ENCODE assay signal across 8 cellular contexts in genomic region chr4:112144546-112145325, GRCh38.
DNase-seq lines count a peak whose midpoint lies in the region; ATAC-seq and TF ChIP-seq lines count a peak whose summit lies in the region.

No MANE protein-coding gene starts in this region.

- H3K9me3 ChIP-seq in neutrophil: no peaks in the 10 kb centered on the region

- H3K27ac ChIP-seq in C4-2B (peak overlapping the region; percentile 53; the same call in 1 of the 2 replicates), neutrophil (peak overlapping the region; percentile 82)

- H3K4me3 ChIP-seq in NB4 (ENCODE audit: low read depth, low read length) (peak overlapping the region; percentile 23), neutrophil (ENCODE audit: low read depth in 1 of 2, low read length in 1 of 2) (peak overlapping the region; percentile 71 to 83)

- no peaks in the 10 kb centered on the region for H3K27me3 ChIP-seq in neutrophil

- H3K4me3 Mint-ChIP-seq in effector memory CD8-positive, alpha-beta T cell: peak overlapping the region; percentile 38 to 66

- peaks cover 3% of the 10 kb centered on the region for H3K36me3 Mint-ChIP-seq in effector memory CD8-positive, alpha-beta T cell (ENCODE audit: insufficient read depth)

- ATAC-seq in effector memory CD8-positive, alpha-beta T cell (replicated peaks): no peak

- TF ChIP-seq POLR2A in NB4 (IDR thresholded peaks at IDR 0.05; ENCODE audit: extremely low read depth, insufficient read length): no peak

- H3K9me3 Mint-ChIP-seq in effector memory CD8-positive, alpha-beta T cell: no peaks in the 10 kb centered on the region

- H3K27me3 Mint-ChIP-seq in effector memory CD8-positive, alpha-beta T cell: no peaks in the 10 kb centered on the region

- TF ChIP-seq CTCF in C4-2B (conservative IDR thresholded peaks at IDR 0.05) (no peak), NB4 (IDR thresholded peaks at IDR 0.05; ENCODE audit: low read depth, low read length) (no peak), neutrophil (IDR thresholded peaks at IDR 0.05) (no peak)

- H3K4me1 Mint-ChIP-seq in effector memory CD8-positive, alpha-beta T cell (ENCODE audit: low read depth in 2 of 2): peaks cover 9 to 13% of the 10 kb centered on the region in 2 donors

- DNase-seq in NB4 (ENCODE audit: low read depth) (no peak), NCI-H2029 (lab: John Stamatoyannopoulos, UW) (no peak), NCI-H1092 treated with DMSO at 0.1 percent for 48 hours (lab: John Stamatoyannopoulos, UW) (no peak), EL (no peak), NCI-H146 treated with DMSO at 0.1 percent for 48 hours (lab: John Stamatoyannopoulos, UW; ENCODE audit: unreplicated experiment) (no peak)
- no peak for DNase-seq in effector memory CD8-positive, alpha-beta T cell

- H3K27ac Mint-ChIP-seq in effector memory CD8-positive, alpha-beta T cell: peak overlapping the region; percentile 36 to 59

- H3K36me3 ChIP-seq in neutrophil: no peaks in the 10 kb centered on the region

- peaks cover 8 to 16% of the 10 kb centered on the region in 2 experiments for H3K4me1 ChIP-seq in neutrophil (ENCODE audit: control insufficient read depth in 1 of 2, insufficient read depth in 1 of 2, low read depth in 1 of 2, low read length in 1 of 2)
